In the genomic region with DNA sequence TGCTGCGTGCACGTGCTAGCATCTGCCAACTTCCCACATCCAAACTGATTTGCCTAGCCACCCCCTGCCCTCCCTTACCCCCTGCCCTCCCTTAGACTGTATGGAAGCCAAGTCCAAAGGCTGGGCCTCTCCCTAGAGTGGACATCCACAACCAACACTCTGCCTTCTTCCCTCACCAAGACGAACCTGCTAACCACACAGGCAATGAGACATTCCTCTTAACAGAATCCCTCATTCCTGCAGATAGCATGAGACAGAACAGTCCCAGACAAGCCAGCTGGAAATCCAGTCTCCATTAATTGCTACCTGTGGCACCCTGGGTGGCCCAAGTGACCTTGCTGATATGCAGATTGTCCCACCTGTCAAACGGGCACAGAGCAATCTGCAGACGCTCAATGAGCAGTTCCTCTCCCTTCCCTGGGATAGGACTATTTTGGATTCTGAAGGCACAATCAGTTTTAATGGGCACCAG, we compare ENCODE assay signal across 20 cellular contexts.
"Had no signal": no experiment of that assay in that cellular context is flagged by ENCODE, and none has a peak within 500 bp of the region (broad histone marks: within the 10 kb centered on the region; RNA-seq: fewer than 3 reads in every experiment).

No MANE protein-coding gene starts in this region.

- DNase-seq: activated CD4-positive, alpha-beta T cell treated with anti-CD3 and anti-CD28 coated beads, Interleukin-2, amount 50 U/mL, for 4 hours; activated CD4-positive, CD25-positive, alpha-beta regulatory T cell treated with anti-CD3 and anti-CD28 coated beads, Interleukin-2, amount 50 U/mL, for 72 hours; activated CD8-positive, alpha-beta memory T cell treated with anti-CD3 and anti-CD28 coated beads, Interleukin-2, amount 10 ng/mL, durations not matched to agents 7 days and 5 days; activated effector memory CD4-positive, alpha-beta T cell treated with Interleukin-2 at 50 U/mL for 16 hours; activated T-cell treated with anti-CD3 and anti-CD28 coated beads, Interleukin-2, amount 50 U/mL, for 24 hours; amniotic stem cell; effector CD4-positive, alpha-beta T cell; gastrocnemius medialis; heart right ventricle; left lung; nephron progenitor cell; pancreas; stimulated activated CD4-positive, alpha-beta T cell treated with anti-CD3 and anti-CD28 coated beads, Interleukin-4, amount 100 ng/mL, for 1 hour; stomach; tibial artery; uterus had no signal

- H3K4me1 ChIP-seq: left lung, tibial artery, uterus had no signal

- H3K27me3 ChIP-seq: gastrocnemius medialis, left lung, pancreas, stomach, tibial artery, uterus had no signal

- FAIRE-seq: colon, islet of Langerhans, pancreas had no signal

- H3K4me1 Mint-ChIP-seq: activated CD8-positive, alpha-beta memory T cell treated with anti-CD3 and anti-CD28 coated beads, Interleukin-2, amount 10 ng/mL, durations not matched to agents 7 days and 5 days; activated naive CD4-positive, alpha-beta T cell treated with anti-CD3 and anti-CD28 coated beads, Interleukin-2, amount 50 U/mL, for 24 hours had no signal

- H3K9me3 Mint-ChIP-seq: activated T-cell treated with anti-CD3 and anti-CD28 coated beads, Interleukin-2, amount 50 U/mL, for 24 hours; nephron progenitor cell; T-helper 2 cell treated with Interferon-gamma antibody and Interleukin-4, amounts not matched to agents 5 μg/mL and 100 μg/mL, for 36 hours had no signal

- H3K27ac Mint-ChIP-seq: activated CD8-positive, alpha-beta memory T cell treated with anti-CD3 and anti-CD28 coated beads, Interleukin-2, amount 10 ng/mL, durations not matched to agents 7 days and 5 days; activated naive CD4-positive, alpha-beta T cell treated with anti-CD3 and anti-CD28 coated beads, Interleukin-2, amount 50 U/mL, for 24 hours; activated T-cell treated with anti-CD3 and anti-CD28 coated beads, Interleukin-2, amount 50 U/mL, for 24 hours; T-helper 2 cell treated with Interferon-gamma antibody and Interleukin-4, amounts not matched to agents 5 μg/mL and 100 μg/mL, for 36 hours had no signal

- H3K27me3 Mint-ChIP-seq: activated CD8-positive, alpha-beta memory T cell treated with anti-CD3 and anti-CD28 coated beads, Interleukin-2, amount 10 ng/mL, durations not matched to agents 7 days and 5 days; activated T-cell treated with anti-CD3 and anti-CD28 coated beads, Interleukin-2, amount 50 U/mL, for 24 hours had no signal

- H3K36me3 ChIP-seq: gastrocnemius medialis, heart right ventricle, left lung, pancreas, stomach, tibial artery, uterus had no signal

- H3K4me3 ChIP-seq: left lung, pancreas, uterus had no signal

- ATAC-seq: activated CD8-positive, alpha-beta memory T cell treated with anti-CD3 and anti-CD28 coated beads, Interleukin-2, amount 10 ng/mL, durations not matched to agents 7 days and 5 days; gastrocnemius medialis; left lung had no signal

- H3K9me3 ChIP-seq: gastrocnemius medialis, heart right ventricle, left lung, pancreas, stomach, tibial artery, uterus had no signal

- H3K36me3 Mint-ChIP-seq: activated CD8-positive, alpha-beta memory T cell treated with anti-CD3 and anti-CD28 coated beads, Interleukin-2, amount 10 ng/mL, durations not matched to agents 7 days and 5 days; activated naive CD4-positive, alpha-beta T cell treated with anti-CD3 and anti-CD28 coated beads, Interleukin-2, amount 50 U/mL, for 24 hours had no signal

- H3K4me3 Mint-ChIP-seq: activated CD8-positive, alpha-beta memory T cell treated with anti-CD3 and anti-CD28 coated beads, Interleukin-2, amount 10 ng/mL, durations not matched to agents 7 days and 5 days; activated naive CD4-positive, alpha-beta T cell treated with anti-CD3 and anti-CD28 coated beads, Interleukin-2, amount 50 U/mL, for 24 hours; activated T-cell treated with anti-CD3 and anti-CD28 coated beads, Interleukin-2, amount 50 U/mL, for 24 hours; nephron progenitor cell; T-helper 2 cell treated with Interferon-gamma antibody and Interleukin-4, amounts not matched to agents 5 μg/mL and 100 μg/mL, for 36 hours had no signal

- H3K27ac ChIP-seq: gastrocnemius medialis, left lung, pancreas, stomach, tibial artery, uterus had no signal
